8 cellular contexts compared by ENCODE assay signal in genomic region chr20:19757973-19758887, GRCh38. TPM values are rescaled to one million over a fixed set of nuclear protein-coding genes. Genes with fewer than 3 reads are reported as not detected.
DNase-seq lines count a peak whose midpoint lies in the region; ATAC-seq and TF ChIP-seq lines count a peak whose summit lies in the region.

RIN2 (plus strand) TSS chr20:19758258; CDS start chr20:19889602, 131,344 bp downstream.

- TF ChIP-seq POLR2A in thyroid gland (IDR thresholded peaks at IDR 0.05) = peak; percentile 74

- peak within 1 kb of the TSS; percentile 80 for H3K9ac ChIP-seq in fibroblast of lung (ENCODE audit: insufficient read depth, low read length)

- H4K20me1 ChIP-seq in fibroblast of lung (ENCODE audit: control insufficient read depth, extremely low read depth, insufficient read depth, low read length) = no peaks in the 10 kb centered on the region

- H3K4me1 ChIP-seq in fibroblast of lung (ENCODE audit: control insufficient read depth, extremely low read depth, insufficient read depth, low read length) = peaks cover 5% of the 10 kb centered on the region
- H3K4me1 ChIP-seq in mucosa of descending colon (ENCODE audit: low read depth) = peaks cover 5% of the 10 kb centered on the region
- H3K4me1 ChIP-seq in thyroid gland = peaks cover 23 to 44% of the 10 kb centered on the region in 2 donors

- intact Hi-C loops in mucosa of descending colon (cut with DNase I, micrococcal nuclease) = no loop called here
- intact Hi-C loops in thyroid gland (cut with DNase I) = no loop called here

- H3K27me3 ChIP-seq in fibroblast of lung (ENCODE audit: control insufficient read depth, insufficient read depth, low read length) (no peaks in the 10 kb centered on the region), thyroid gland (no peaks in the 10 kb centered on the region)

- H3K4me2 ChIP-seq in fibroblast of lung (ENCODE audit: extremely low read depth, insufficient read depth, low read length) = peak within 1 kb of the TSS; percentile 95

- H3K9me3 ChIP-seq in fibroblast of lung (ENCODE audit: control insufficient read depth, insufficient read depth, low read depth, low read length) (no peaks in the 10 kb centered on the region), mucosa of descending colon (no peaks in the 10 kb centered on the region), thyroid gland (no peaks in the 10 kb centered on the region)

- H3K36me3 ChIP-seq in fibroblast of lung (ENCODE audit: control insufficient read depth, insufficient read depth, low read length) = no peaks in the 10 kb centered on the region
- H3K36me3 ChIP-seq in mucosa of descending colon (ENCODE audit: low read depth) = no peaks in the 10 kb centered on the region
- no peaks in the 10 kb centered on the region for H3K36me3 ChIP-seq in thyroid gland

- peak; percentile 79 for DNase-seq in DMS79 (lab: John Stamatoyannopoulos, UW)
- DNase-seq in NCI-H1048 (lab: John Stamatoyannopoulos, UW) = peak; percentile 40
- peak; percentile 58 for DNase-seq in T1000 (lab: John Stamatoyannopoulos, UW)
- peak; percentile 87 to 88 for DNase-seq in fibroblast of lung (ENCODE audit: low read depth in 2 of 2)
- DNase-seq in mucosa of descending colon = peak; percentile 91 to 95 (median 93)
- DNase-seq in thyroid gland = peak; percentile 99
- DNase-seq in effector CD8-positive, alpha-beta T cell (lab: John Stamatoyannopoulos, UW) = no peak

- H2AFZ ChIP-seq in fibroblast of lung (ENCODE audit: low read length) = peak within 1 kb of the TSS; percentile 34

- ATAC-seq in mucosa of descending colon = peak; percentile 89
- no peak for ATAC-seq in GM21381 (IDR thresholded peaks at IDR 0.05; ENCODE audit: unreplicated experiment)

- no peaks in the 10 kb centered on the region for H3K79me2 ChIP-seq in fibroblast of lung (ENCODE audit: control insufficient read depth, insufficient read depth, low read length)

- peak within 1 kb of the TSS; percentile 72 for H3K27ac ChIP-seq in fibroblast of lung (ENCODE audit: insufficient read depth, low read length)
- H3K27ac ChIP-seq in thyroid gland = peak within 1 kb of the TSS; percentile 97 to 99 (median 97)

- TF ChIP-seq CTCF in fibroblast of lung (conservative IDR thresholded peaks at IDR 0.05 in 1 of 2, IDR thresholded peaks at IDR 0.05 in 1 of 2; ENCODE audit: low read depth in 1 of 2, low read length in 2 of 2) = no peak
- no peak for TF ChIP-seq CTCF in mucosa of descending colon (IDR thresholded peaks at IDR 0.05)
- peak in 1 of 6 experiments; percentile 6 for TF ChIP-seq CTCF in thyroid gland (IDR thresholded peaks at IDR 0.05)

- peak within 1 kb of the TSS; percentile 80 to 89 (median 82) for H3K4me3 ChIP-seq in fibroblast of lung (replicated peaks in 1 of 4; ENCODE audit: control extremely low read depth in 1 of 4, insufficient read depth in 1 of 4, low read depth in 3 of 4, low read length in 4 of 4)
- peak within 1 kb of the TSS; percentile 20 for H3K4me3 ChIP-seq in mucosa of descending colon
- peak within 1 kb of the TSS; percentile 34 to 86 (median 53) for H3K4me3 ChIP-seq in thyroid gland (replicated peaks in 1 of 3)

- 0 to 1% methylated on average over 21 to 38 of the region's 64 CpGs for WGBS in thyroid gland, 2 donors

RNA-seq across cellular contexts. Expression of gene RIN2, which starts in this region (rescaled TPM):
- total RNA-seq in fibroblast of lung (41.3 and 61.4 TPM in 2 replicates), mucosa of descending colon (100 to 1,000 TPM in 1 of 3 donors, 10 to 100 TPM in 2; 73.1 to 127 (median 73.9) TPM), thyroid gland (10 to 100 TPM; 64.5 to 89.4 (median 77.5) TPM)
- polyA plus RNA-seq in fibroblast of lung = 24.3 and 30.2 TPM in 2 replicates
- 24.7 and 25.7 TPM in 2 replicates for polyA plus RNA-seq in fibroblast of lung (2012)
- polyA minus RNA-seq in fibroblast of lung (ENCODE audit: low replicate concordance) = 24.6 and 37.2 TPM in 2 replicates

Comparison
In these comparisons a context has a peak if more than half of its experiments do, and no peak if none do; other contexts are left out.
1. H3K4me3 ChIP-seq: peak in every context shown above with its lines; median percentile 82 in fibroblast of lung; 53 in thyroid gland; 20 in mucosa of descending colon.